1 cellular context compared by ENCODE assay signal in the genomic region with DNA sequence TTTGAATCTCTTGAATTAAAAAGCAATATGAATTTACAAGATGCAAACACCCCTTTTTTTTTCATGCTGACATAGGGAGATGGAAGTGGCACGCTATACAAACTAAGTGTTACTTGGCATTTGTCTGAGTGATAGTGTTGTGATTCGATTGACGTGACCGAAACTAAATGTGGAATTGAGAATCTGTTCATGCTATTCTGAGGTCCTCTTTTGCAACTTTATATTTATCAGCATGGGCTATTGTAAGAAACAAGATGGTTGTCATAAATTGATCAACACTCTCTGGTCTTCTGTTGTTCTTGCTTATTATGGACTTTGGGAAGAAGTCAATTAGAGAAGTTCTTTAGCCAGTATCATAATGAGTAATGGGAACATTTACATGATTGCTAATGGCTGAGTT.
TF ChIP-seq lines count a peak whose summit lies in the region.

No MANE protein-coding gene starts in this region.

TF ChIP-seq in GM12878, 131 proteins besides CTCF, POLR2A, EP300 and RAD21 (continued from another document):
- TF ChIP-seq SMAD1 (IDR thresholded peaks at IDR 0.05; ENCODE audit: low read depth, partially characterized antibody) (no peak), SREBF1 (IDR thresholded peaks at IDR 0.05; ENCODE audit: low read length) (no peak), IRF4 (IDR thresholded peaks at IDR 0.05; ENCODE audit: low read depth, low read length) (0 out of 2 replicates have a peak, but pooled peaks have one; percentile 16), RFX5 (IDR thresholded peaks at IDR 0.05; ENCODE audit: low read depth, low read length) (no peak), MEF2A (IDR thresholded peaks at IDR 0.05; ENCODE audit: insufficient read depth, low read depth, low read length) (peak; percentile 53), FOXM1 (IDR thresholded peaks at IDR 0.05; ENCODE audit: low read depth, low read length) (no peak; the same call in 1 of the 2 replicates), ZNF274 (IDR thresholded peaks at IDR 0.05; ENCODE audit: insufficient read depth, insufficient read length) (no peak), KDM1A (IDR thresholded peaks at IDR 0.05; ENCODE audit: borderline replicate concordance) (no peak), SUZ12 (IDR thresholded peaks at IDR 0.05; ENCODE audit: unreplicated experiment) (no peak), ZZZ3 (IDR thresholded peaks at IDR 0.05; ENCODE audit: control insufficient read depth, insufficient read length, low read depth) (no peak), JUNB (IDR thresholded peaks at IDR 0.05) (peak; percentile 34; the same call in 1 of the 2 replicates), ASH2L (IDR thresholded peaks at IDR 0.05; ENCODE audit: borderline replicate concordance, low read depth) (no peak), SUPT20H (IDR thresholded peaks at IDR 0.05; ENCODE audit: borderline replicate concordance, control insufficient read depth, low read depth, low read length) (no peak), SPI1 (IDR thresholded peaks at IDR 0.05; ENCODE audit: borderline replicate concordance, insufficient read depth, low read depth, low read length) (peak; percentile 55; the same call in 1 of the 2 replicates), BCL11A (IDR thresholded peaks at IDR 0.05; ENCODE audit: low read depth, low read length) (peak; percentile 25; the same call in 1 of the 2 replicates), RUNX3 (IDR thresholded peaks at IDR 0.05; ENCODE audit: low read length) (no peak), PAX5 (IDR thresholded peaks at IDR 0.05; ENCODE audit: borderline replicate concordance, low read depth, low read length) (peak; percentile 44; the same call in 1 of the 2 replicates)
- TF ChIP-seq, protein P1, sequence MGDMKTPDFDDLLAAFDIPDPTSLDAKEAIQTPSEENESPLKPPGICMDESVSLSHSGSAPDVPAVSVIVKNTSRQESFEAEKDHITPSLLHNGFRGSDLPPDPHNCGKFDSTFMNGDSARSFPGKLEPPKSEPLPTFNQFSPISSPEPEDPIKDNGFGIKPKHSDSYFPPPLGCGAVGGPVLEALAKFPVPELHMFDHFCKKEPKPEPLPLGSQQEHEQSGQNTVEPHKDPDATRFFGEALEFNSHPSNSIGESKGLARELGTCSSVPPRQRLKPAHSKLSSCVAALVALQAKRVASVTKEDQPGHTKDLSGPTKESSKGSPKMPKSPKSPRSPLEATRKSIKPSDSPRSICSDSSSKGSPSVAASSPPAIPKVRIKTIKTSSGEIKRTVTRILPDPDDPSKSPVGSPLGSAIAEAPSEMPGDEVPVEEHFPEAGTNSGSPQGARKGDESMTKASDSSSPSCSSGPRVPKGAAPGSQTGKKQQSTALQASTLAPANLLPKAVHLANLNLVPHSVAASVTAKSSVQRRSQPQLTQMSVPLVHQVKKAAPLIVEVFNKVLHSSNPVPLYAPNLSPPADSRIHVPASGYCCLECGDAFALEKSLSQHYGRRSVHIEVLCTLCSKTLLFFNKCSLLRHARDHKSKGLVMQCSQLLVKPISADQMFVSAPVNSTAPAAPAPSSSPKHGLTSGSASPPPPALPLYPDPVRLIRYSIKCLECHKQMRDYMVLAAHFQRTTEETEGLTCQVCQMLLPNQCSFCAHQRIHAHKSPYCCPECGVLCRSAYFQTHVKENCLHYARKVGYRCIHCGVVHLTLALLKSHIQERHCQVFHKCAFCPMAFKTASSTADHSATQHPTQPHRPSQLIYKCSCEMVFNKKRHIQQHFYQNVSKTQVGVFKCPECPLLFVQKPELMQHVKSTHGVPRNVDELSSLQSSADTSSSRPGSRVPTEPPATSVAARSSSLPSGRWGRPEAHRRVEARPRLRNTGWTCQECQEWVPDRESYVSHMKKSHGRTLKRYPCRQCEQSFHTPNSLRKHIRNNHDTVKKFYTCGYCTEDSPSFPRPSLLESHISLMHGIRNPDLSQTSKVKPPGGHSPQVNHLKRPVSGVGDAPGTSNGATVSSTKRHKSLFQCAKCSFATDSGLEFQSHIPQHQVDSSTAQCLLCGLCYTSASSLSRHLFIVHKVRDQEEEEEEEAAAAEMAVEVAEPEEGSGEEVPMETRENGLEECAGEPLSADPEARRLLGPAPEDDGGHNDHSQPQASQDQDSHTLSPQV (IDR thresholded peaks at IDR 0.05), result no peak
- TF ChIP-seq, protein P2, sequence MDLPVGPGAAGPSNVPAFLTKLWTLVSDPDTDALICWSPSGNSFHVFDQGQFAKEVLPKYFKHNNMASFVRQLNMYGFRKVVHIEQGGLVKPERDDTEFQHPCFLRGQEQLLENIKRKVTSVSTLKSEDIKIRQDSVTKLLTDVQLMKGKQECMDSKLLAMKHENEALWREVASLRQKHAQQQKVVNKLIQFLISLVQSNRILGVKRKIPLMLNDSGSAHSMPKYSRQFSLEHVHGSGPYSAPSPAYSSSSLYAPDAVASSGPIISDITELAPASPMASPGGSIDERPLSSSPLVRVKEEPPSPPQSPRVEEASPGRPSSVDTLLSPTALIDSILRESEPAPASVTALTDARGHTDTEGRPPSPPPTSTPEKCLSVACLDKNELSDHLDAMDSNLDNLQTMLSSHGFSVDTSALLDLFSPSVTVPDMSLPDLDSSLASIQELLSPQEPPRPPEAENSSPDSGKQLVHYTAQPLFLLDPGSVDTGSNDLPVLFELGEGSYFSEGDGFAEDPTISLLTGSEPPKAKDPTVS (IDR thresholded peaks at IDR 0.05; ENCODE audit: low read depth, low read length), result no peak
- TF ChIP-seq, protein P3, sequence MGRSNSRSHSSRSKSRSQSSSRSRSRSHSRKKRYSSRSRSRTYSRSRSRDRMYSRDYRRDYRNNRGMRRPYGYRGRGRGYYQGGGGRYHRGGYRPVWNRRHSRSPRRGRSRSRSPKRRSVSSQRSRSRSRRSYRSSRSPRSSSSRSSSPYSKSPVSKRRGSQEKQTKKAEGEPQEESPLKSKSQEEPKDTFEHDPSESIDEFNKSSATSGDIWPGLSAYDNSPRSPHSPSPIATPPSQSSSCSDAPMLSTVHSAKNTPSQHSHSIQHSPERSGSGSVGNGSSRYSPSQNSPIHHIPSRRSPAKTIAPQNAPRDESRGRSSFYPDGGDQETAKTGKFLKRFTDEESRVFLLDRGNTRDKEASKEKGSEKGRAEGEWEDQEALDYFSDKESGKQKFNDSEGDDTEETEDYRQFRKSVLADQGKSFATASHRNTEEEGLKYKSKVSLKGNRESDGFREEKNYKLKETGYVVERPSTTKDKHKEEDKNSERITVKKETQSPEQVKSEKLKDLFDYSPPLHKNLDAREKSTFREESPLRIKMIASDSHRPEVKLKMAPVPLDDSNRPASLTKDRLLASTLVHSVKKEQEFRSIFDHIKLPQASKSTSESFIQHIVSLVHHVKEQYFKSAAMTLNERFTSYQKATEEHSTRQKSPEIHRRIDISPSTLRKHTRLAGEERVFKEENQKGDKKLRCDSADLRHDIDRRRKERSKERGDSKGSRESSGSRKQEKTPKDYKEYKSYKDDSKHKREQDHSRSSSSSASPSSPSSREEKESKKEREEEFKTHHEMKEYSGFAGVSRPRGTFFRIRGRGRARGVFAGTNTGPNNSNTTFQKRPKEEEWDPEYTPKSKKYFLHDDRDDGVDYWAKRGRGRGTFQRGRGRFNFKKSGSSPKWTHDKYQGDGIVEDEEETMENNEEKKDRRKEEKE (IDR thresholded peaks at IDR 0.05), result no peak
